ENCODE assay signal across 12 cellular contexts in genomic region chr6:138465007-138465645, GRCh38. TPM values are rescaled to one million over a fixed set of nuclear protein-coding genes. Genes with fewer than 3 reads are reported as not detected.
DNase-seq lines count a peak whose midpoint lies in the region; ATAC-seq and TF ChIP-seq lines count a peak whose summit lies in the region.
"Had no signal": no experiment of that assay in that cellular context is flagged by ENCODE, and none has a peak within 500 bp of the region (broad histone marks: within the 10 kb centered on the region; RNA-seq: fewer than 3 reads in every experiment).

No MANE protein-coding gene starts in this region.

- no TSS peak for BruUV-seq in mammary epithelial cell (replicated peaks; lab: Mats Ljungman, UMichigan)

- ATAC-seq in mucosa of descending colon (peak; percentile 71), GM19463 (IDR thresholded peaks at IDR 0.05; ENCODE audit: unreplicated experiment) (no peak), GM21526 (IDR thresholded peaks at IDR 0.05; ENCODE audit: low FRiP score, unreplicated experiment) (no peak)
- ATAC-seq: gastrocnemius medialis had no signal

- H3K79me2 ChIP-seq in mammary epithelial cell (ENCODE audit: insufficient read depth, low read length), result peaks cover 9% of the 10 kb centered on the region

- peak overlapping the region; percentile 70 for H3K4me2 ChIP-seq in mammary epithelial cell (ENCODE audit: insufficient read depth, low read depth, low read length)

- H3K27me3 ChIP-seq in BJ (ENCODE audit: control insufficient read depth, insufficient read depth, low read length) (no peaks in the 10 kb centered on the region), mammary epithelial cell (ENCODE audit: insufficient read depth, low read length) (no peaks in the 10 kb centered on the region)
- H3K27me3 ChIP-seq: gastrocnemius medialis, right atrium auricular region, testis had no signal

- WGBS in mammary epithelial cell (ENCODE audit: low coverage, missing lambda C conversion rate), result 0% methylated on average over 1 of the region's 1 CpG

- H3K4me1 ChIP-seq in mammary epithelial cell (ENCODE audit: insufficient read depth, low read length) (peaks cover 60% of the 10 kb centered on the region), mucosa of descending colon (ENCODE audit: low read depth) (no peaks in the 10 kb centered on the region)
- H3K4me1 ChIP-seq: gastrocnemius medialis, right atrium auricular region, testis had no signal

- H3K27ac ChIP-seq in mammary epithelial cell (ENCODE audit: insufficient read depth, low read depth, low read length), result peak overlapping the region; percentile 90
- H3K27ac ChIP-seq: gastrocnemius medialis, right atrium auricular region, testis had no signal

- TF ChIP-seq CTCF in BJ (IDR thresholded peaks at IDR 0.05; ENCODE audit: insufficient read depth, low read depth, low read length), result no peak
- TF ChIP-seq CTCF in mammary epithelial cell (conservative IDR thresholded peaks at IDR 0.05 in 1 of 2, IDR thresholded peaks at IDR 0.05 in 1 of 2; ENCODE audit: extremely low read depth in 1 of 2, insufficient read depth in 1 of 2, low read depth in 1 of 2, low read length in 2 of 2), result no peak
- no peak for TF ChIP-seq CTCF in mucosa of descending colon (IDR thresholded peaks at IDR 0.05)
- no peak for TF ChIP-seq CTCF in GM13976 (IDR thresholded peaks at IDR 0.05; ENCODE audit: borderline replicate concordance, control extremely low read depth, extremely low read depth, insufficient read depth, missing control alignments)

- H3K36me3 ChIP-seq in BJ (ENCODE audit: control insufficient read depth, insufficient read depth, low read length) (no peaks in the 10 kb centered on the region), mammary epithelial cell (ENCODE audit: insufficient read depth, low read length) (peaks cover 5% of the 10 kb centered on the region), mucosa of descending colon (ENCODE audit: low read depth) (no peaks in the 10 kb centered on the region)
- H3K36me3 ChIP-seq: gastrocnemius medialis had no signal

- POLR2A ChIA-PET in BJ (lab: Charles Lee), result interaction anchor here (0.6 kb wide), 2 partner anchors 10 to 14 kb away, joined by 4 to 6 read pairs; no protein-coding TSS in a partner anchor

- peak overlapping the region; percentile 52 for H3K9ac ChIP-seq in mammary epithelial cell (ENCODE audit: insufficient read depth, low read length)

- in situ Hi-C loops in mammary epithelial cell (cut with MboI; ENCODE audit: low sequenced_read_pairs in 2 of 2), result no loop called here
- in situ Hi-C loops in GM13976 (cut with MboI; ENCODE audit: low sequenced_read_pairs, unreplicated experiment), result no loop called here

- H2AFZ ChIP-seq in mammary epithelial cell (ENCODE audit: low read depth, low read length), result no peak overlapping the region

- H3K4me3 ChIP-seq in BJ (ENCODE audit: low read depth, low read length), result no peak overlapping the region
- H3K4me3 ChIP-seq in mammary epithelial cell (replicated peaks in 1 of 3; ENCODE audit: insufficient read depth in 1 of 3, low read depth in 2 of 3, low read length in 3 of 3), result no peak overlapping the region
- H3K4me3 ChIP-seq in mucosa of descending colon, result no peak overlapping the region
- H3K4me3 ChIP-seq: gastrocnemius medialis, right atrium auricular region, testis had no signal

- H4K20me1 ChIP-seq in mammary epithelial cell (ENCODE audit: insufficient read depth, low read length), result no peaks in the 10 kb centered on the region

- intact Hi-C loops in mammary epithelial cell (cut with micrococcal nuclease), result loop anchor here (1.0 to 5.0 kb wide), 2 partner anchors 10 to 42 kb away; no protein-coding TSS in a partner anchor
- intact Hi-C loops in mucosa of descending colon (cut with DNase I, micrococcal nuclease), result no loop called here

- H3K9me3 ChIP-seq in mammary epithelial cell (replicated peaks; ENCODE audit: insufficient read depth, low read length) (no peaks in the 10 kb centered on the region), mucosa of descending colon (no peaks in the 10 kb centered on the region)
- H3K9me3 ChIP-seq: gastrocnemius medialis, right atrium auricular region, testis had no signal

- DNase-seq in BJ (ENCODE audit: low read depth), result peak; percentile 80
- peak; percentile 97 for DNase-seq in LHCN-M2 (ENCODE audit: low read depth)
- DNase-seq in mammary epithelial cell, result peak; percentile 100
- no peak for DNase-seq in mucosa of descending colon
- DNase-seq in GM13976 (ENCODE audit: low spot score), result no peak
- DNase-seq in D341Med (ENCODE audit: low spot score), result no peak
- DNase-seq: gastrocnemius medialis, NCI-H2081 treated with DMSO at 0.1 percent for 48 hours, testis had no signal

- dilution Hi-C loops in mammary epithelial cell (cut with HindIII; ENCODE audit: low sequenced_read_pairs), result no loop called here

- CTCF ChIA-PET in BJ (lab: Yijun Ruan, JAX), result interaction anchor here (1.0 to 1.1 kb wide), 2 partner anchors 10 to 27 kb away, joined by 3 read pairs; no protein-coding TSS in a partner anchor
- CTCF ChIA-PET in mammary epithelial cell (lab: Charles Lee; ENCODE audit: low non-redundant PET), result interaction anchor here (0.6 kb wide), 1 partner anchor 10 kb away, joined by 4 read pairs; no protein-coding TSS in a partner anchor

RNA-seq across cellular contexts. Expression of gene NHSL1, which starts 34.2 kb away (rescaled TPM):
- polyA plus RNA-seq in BJ (2011; rRNA removed), result 3.3 and 3.6 TPM in 2 replicates
- 16.4 and 16.7 TPM in 2 replicates for polyA minus RNA-seq in BJ (2011; rRNA and poly(A)+ RNA removed)
- total RNA-seq in LHCN-M2 (2014; rRNA removed), result 12.4 and 21.4 TPM in 2 replicates
- 3.9 TPM for polyA plus RNA-seq in LHCN-M2 (2012)
- 10 to 100 TPM; 28.3 to 34.7 TPM for total RNA-seq in mammary epithelial cell
- 17.8 TPM for polyA plus RNA-seq in mammary epithelial cell
- 114 TPM for polyA minus RNA-seq in mammary epithelial cell
- 100 to 1,000 TPM in 2 of 3 donors, 10 to 100 TPM in 1; 53.1 to 155 (median 107) TPM for total RNA-seq in mucosa of descending colon

Comparison
In these comparisons a context has a peak if more than half of its experiments do, and no peak if none do; other contexts are left out.
1. DNase-seq: peak in BJ (single experiment), LHCN-M2 (single experiment) and mammary epithelial cell (single experiment); none in mucosa of descending colon (0 of 3), GM13976 (single experiment) and D341Med (single experiment).